In genomic region chr7:140010194-140010895, GRCh38 we compare ENCODE assay signal across 2 cellular contexts.
TF ChIP-seq lines count a peak whose summit lies in the region.

No MANE protein-coding gene starts in this region.

TF ChIP-seq in GM23338, 12 proteins besides CTCF, POLR2A, EP300 and RAD21 (continued from another document):
- no peak for TF ChIP-seq ZNF462 (CRISPR knock-in tag; IDR thresholded peaks at IDR 0.05)
- TF ChIP-seq EZH2phosphoT487 (IDR thresholded peaks at IDR 0.05; ENCODE audit: unreplicated experiment): no peak
- no peak for TF ChIP-seq ZNF114 (CRISPR knock-in tag; IDR thresholded peaks at IDR 0.05)
- no peak for TF ChIP-seq POLR2AphosphoS5 (IDR thresholded peaks at IDR 0.05; ENCODE audit: low read depth)
- TF ChIP-seq REST (IDR thresholded peaks at IDR 0.05; ENCODE audit: unreplicated experiment): no peak
- TF ChIP-seq EZH2 (IDR thresholded peaks at IDR 0.05; ENCODE audit: low read depth, unreplicated experiment): no peak
- no peak for TF ChIP-seq JUNB (IDR thresholded peaks at IDR 0.05; ENCODE audit: unreplicated experiment)
- no peak for TF ChIP-seq ZNF331 (CRISPR knock-in tag; IDR thresholded peaks at IDR 0.05; ENCODE audit: low read depth)
- no peak for TF ChIP-seq STAT1 (IDR thresholded peaks at IDR 0.05; ENCODE audit: unreplicated experiment)
- TF ChIP-seq CREB1 (CRISPR knock-in tag; IDR thresholded peaks at IDR 0.05; ENCODE audit: low read depth): no peak
TF ChIP-seq in GM23338: peak in this region for 0.

TF ChIP-seq in SK-N-SH, 30 proteins besides CTCF, POLR2A, EP300 and RAD21 (continued from another document):
- no peak for TF ChIP-seq IRF3 (IDR thresholded peaks at IDR 0.05; ENCODE audit: low read depth, low read length)
- TF ChIP-seq EZH2phosphoT487 (IDR thresholded peaks at IDR 0.05; ENCODE audit: borderline replicate concordance, low read depth): no peak
- no peak for TF ChIP-seq USF1 (IDR thresholded peaks at IDR 0.05; ENCODE audit: borderline replicate concordance, low read depth)
- TF ChIP-seq PBX3 (IDR thresholded peaks at IDR 0.05): no peak
- TF ChIP-seq NFIC (IDR thresholded peaks at IDR 0.05; ENCODE audit: borderline replicate concordance): no peak
- TF ChIP-seq TAF1 (IDR thresholded peaks at IDR 0.05; ENCODE audit: borderline replicate concordance, low read depth, low read length): no peak
- no peak for TF ChIP-seq RXRA (IDR thresholded peaks at IDR 0.05; ENCODE audit: borderline replicate concordance, low read depth)
- TF ChIP-seq TCF12 (IDR thresholded peaks at IDR 0.05): no peak
- TF ChIP-seq, protein P1, sequence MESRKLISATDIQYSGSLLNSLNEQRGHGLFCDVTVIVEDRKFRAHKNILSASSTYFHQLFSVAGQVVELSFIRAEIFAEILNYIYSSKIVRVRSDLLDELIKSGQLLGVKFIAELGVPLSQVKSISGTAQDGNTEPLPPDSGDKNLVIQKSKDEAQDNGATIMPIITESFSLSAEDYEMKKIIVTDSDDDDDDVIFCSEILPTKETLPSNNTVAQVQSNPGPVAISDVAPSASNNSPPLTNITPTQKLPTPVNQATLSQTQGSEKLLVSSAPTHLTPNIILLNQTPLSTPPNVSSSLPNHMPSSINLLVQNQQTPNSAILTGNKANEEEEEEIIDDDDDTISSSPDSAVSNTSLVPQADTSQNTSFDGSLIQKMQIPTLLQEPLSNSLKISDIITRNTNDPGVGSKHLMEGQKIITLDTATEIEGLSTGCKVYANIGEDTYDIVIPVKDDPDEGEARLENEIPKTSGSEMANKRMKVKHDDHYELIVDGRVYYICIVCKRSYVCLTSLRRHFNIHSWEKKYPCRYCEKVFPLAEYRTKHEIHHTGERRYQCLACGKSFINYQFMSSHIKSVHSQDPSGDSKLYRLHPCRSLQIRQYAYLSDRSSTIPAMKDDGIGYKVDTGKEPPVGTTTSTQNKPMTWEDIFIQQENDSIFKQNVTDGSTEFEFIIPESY (IDR thresholded peaks at IDR 0.05; ENCODE audit: borderline replicate concordance, low read depth): no peak
- no peak for TF ChIP-seq POLR2AphosphoS5 (IDR thresholded peaks at IDR 0.05; ENCODE audit: low read depth, low read length)
- TF ChIP-seq RCOR1 (IDR thresholded peaks at IDR 0.05; ENCODE audit: low read length): peak; percentile 94
- peak; percentile 75; the same call in 1 of the 2 replicates for TF ChIP-seq MXI1 (IDR thresholded peaks at IDR 0.05; ENCODE audit: low read depth, low read length)
- no peak for TF ChIP-seq FOXM1 (IDR thresholded peaks at IDR 0.05; ENCODE audit: low read depth)
- peak; percentile 95 for TF ChIP-seq GATA2 (CRISPR knock-in tag; IDR thresholded peaks at IDR 0.05)
- TF ChIP-seq NRF1 (IDR thresholded peaks at IDR 0.05; ENCODE audit: low read depth, low read length): no peak
- TF ChIP-seq RFX5 (IDR thresholded peaks at IDR 0.05; ENCODE audit: low read length): peak; percentile 63; the same call in 1 of the 2 replicates
- no peak for TF ChIP-seq ELF1 (IDR thresholded peaks at IDR 0.05)
- peak; percentile 86 for TF ChIP-seq CHD2 (IDR thresholded peaks at IDR 0.05; ENCODE audit: low read length, partially characterized antibody)
- no peak for TF ChIP-seq REST (IDR thresholded peaks at IDR 0.05; ENCODE audit: low read depth, low read length)
- no peak for TF ChIP-seq TEAD4 (IDR thresholded peaks at IDR 0.05; ENCODE audit: borderline replicate concordance, insufficient read depth)
- no peak for TF ChIP-seq MEF2A (IDR thresholded peaks at IDR 0.05; ENCODE audit: borderline replicate concordance, low read depth)
- TF ChIP-seq, protein P2, sequence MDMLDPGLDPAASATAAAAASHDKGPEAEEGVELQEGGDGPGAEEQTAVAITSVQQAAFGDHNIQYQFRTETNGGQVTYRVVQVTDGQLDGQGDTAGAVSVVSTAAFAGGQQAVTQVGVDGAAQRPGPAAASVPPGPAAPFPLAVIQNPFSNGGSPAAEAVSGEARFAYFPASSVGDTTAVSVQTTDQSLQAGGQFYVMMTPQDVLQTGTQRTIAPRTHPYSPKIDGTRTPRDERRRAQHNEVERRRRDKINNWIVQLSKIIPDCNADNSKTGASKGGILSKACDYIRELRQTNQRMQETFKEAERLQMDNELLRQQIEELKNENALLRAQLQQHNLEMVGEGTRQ (IDR thresholded peaks at IDR 0.05; ENCODE audit: borderline replicate concordance, low read depth, low read length): peak; percentile 34; the same call in 1 of the 2 replicates
- TF ChIP-seq YY1 (IDR thresholded peaks at IDR 0.05; ENCODE audit: low read depth): no peak
- TF ChIP-seq SMC3 (IDR thresholded peaks at IDR 0.05; ENCODE audit: low read depth, low read length): peak; percentile 31; the same call in 1 of the 2 replicates
TF ChIP-seq in SK-N-SH: peak in this region for 8.
